Comparison of ENCODE assay signal across 8 cellular contexts in genomic region chr2:47520825-47521665, GRCh38. TPM values are rescaled to one million over a fixed set of nuclear protein-coding genes. Genes with fewer than 3 reads are reported as not detected.
DNase-seq lines count a peak whose midpoint lies in the region; ATAC-seq and TF ChIP-seq lines count a peak whose summit lies in the region.

No MANE protein-coding gene starts in this region.

- no peaks in the 10 kb centered on the region for H3K9me2 ChIP-seq in Karpas-422 (replicated peaks; ENCODE audit: insufficient read depth, low read length)

- H4K20me1 ChIP-seq in Karpas-422 (ENCODE audit: insufficient read depth, low read depth, low read length), result no peaks in the 10 kb centered on the region; the same call in 1 of the 2 replicates

- CTCF ChIA-PET in activated naive CD4-positive, alpha-beta T cell treated with anti-CD3 and anti-CD28 coated beads for 36 hours (lab: Charles Lee), result interaction anchor here (0.6 to 2.4 kb wide), 2 partner anchors 247 to 298 kb away, joined by 3 to 15 read pairs; no protein-coding TSS in a partner anchor

- H3K4me1 Mint-ChIP-seq in activated naive CD4-positive, alpha-beta T cell treated with anti-CD3 and anti-CD28 coated beads for 36 hours (ENCODE audit: low read depth), result peaks cover 10% of the 10 kb centered on the region

- H3K27me3 ChIP-seq in Karpas-422 (ENCODE audit: low read length) (no peaks in the 10 kb centered on the region), SJCRH30 (no peaks in the 10 kb centered on the region), gastrocnemius medialis (no peaks in the 10 kb centered on the region)

- peak overlapping the region; percentile 81 for H3K9ac ChIP-seq in Karpas-422 (ENCODE audit: low read length)

- H3K27me3 Mint-ChIP-seq in activated naive CD4-positive, alpha-beta T cell treated with anti-CD3 and anti-CD28 coated beads for 36 hours (ENCODE audit: low read depth), result no peaks in the 10 kb centered on the region

- intact Hi-C loops in activated naive CD4-positive, alpha-beta T cell treated with anti-CD3 and anti-CD28 coated beads for 36 hours (cut with micrococcal nuclease), result loop anchor here (1.0 to 5.0 kb wide), 5 partner anchors 118 to 586 kb away; partner anchors contain the start of genes FBXO11 and MSH2
- intact Hi-C loops in head of caudate nucleus (cut with DNase I), result loop anchor here (10.0 kb wide), 1 partner anchor 244 kb away; no protein-coding TSS in a partner anchor
- intact Hi-C loops in gastrocnemius medialis (cut with DNase I; ENCODE audit: low total_unique reads), result no loop called here

- peak; percentile 78 for ATAC-seq in GM21576 (IDR thresholded peaks at IDR 0.05; ENCODE audit: unreplicated experiment)
- peak in 1 of 2 donors; percentile 27 for ATAC-seq in gastrocnemius medialis

- H2AFZ ChIP-seq in Karpas-422 (ENCODE audit: low read length), result no peak overlapping the region

- DNase-seq in DMS79 treated with DMSO at 0.1 percent for 48 hours (lab: John Stamatoyannopoulos, UW) (peak; percentile 90), Karpas-422 (peak; percentile 96), SJCRH30 (peak; percentile 24 to 30), head of caudate nucleus (peak; percentile 49 to 90 (median 75)), gastrocnemius medialis (peak in 1 of 2 donors; percentile 13), RKO (ENCODE audit: low spot score) (no peak)
- DNase-seq in activated naive CD4-positive, alpha-beta T cell treated with anti-CD3 and anti-CD28 coated beads for 36 hours, result peak; percentile 83

- H3K36me3 ChIP-seq in Karpas-422 (ENCODE audit: insufficient read depth, low read length) (peaks cover 42% of the 10 kb centered on the region), SJCRH30 (no peaks in the 10 kb centered on the region), gastrocnemius medialis (no peaks in the 10 kb centered on the region)

- H3K27ac ChIP-seq in Karpas-422 (ENCODE audit: low read length) (peak overlapping the region; percentile 93), SJCRH30 (no peak overlapping the region), gastrocnemius medialis (no peak overlapping the region)

- peaks cover 64% of the 10 kb centered on the region for H3K79me2 ChIP-seq in Karpas-422 (ENCODE audit: low read length)

- no peaks in the 10 kb centered on the region for H3K36me3 Mint-ChIP-seq in activated naive CD4-positive, alpha-beta T cell treated with anti-CD3 and anti-CD28 coated beads for 36 hours (ENCODE audit: low read depth)

- in situ Hi-C loops in gastrocnemius medialis (cut with MboI; ENCODE audit: low sequenced_read_pairs in 4 of 4), result no loop called here

- H3K27ac Mint-ChIP-seq in activated naive CD4-positive, alpha-beta T cell treated with anti-CD3 and anti-CD28 coated beads for 36 hours, result peak overlapping the region; percentile 72

- peak overlapping the region; percentile 68 for H3K4me2 ChIP-seq in Karpas-422 (ENCODE audit: low read depth, low read length, poor library complexity, severe bottlenecking)

- H3K9me3 ChIP-seq in Karpas-422 (ENCODE audit: low read length) (no peaks in the 10 kb centered on the region), SJCRH30 (replicated peaks) (no peaks in the 10 kb centered on the region), gastrocnemius medialis (no peaks in the 10 kb centered on the region)

- TF ChIP-seq POLR2A in gastrocnemius medialis (IDR thresholded peaks at IDR 0.05), result no peak

- H3K4me1 ChIP-seq in Karpas-422 (ENCODE audit: low read length), result peaks cover 69% of the 10 kb centered on the region
- H3K4me1 ChIP-seq in SJCRH30, result no peaks in the 10 kb centered on the region
- H3K4me1 ChIP-seq in gastrocnemius medialis, result peaks cover 0 to 6% of the 10 kb centered on the region in 2 donors

- H3K4me3 Mint-ChIP-seq in activated naive CD4-positive, alpha-beta T cell treated with anti-CD3 and anti-CD28 coated beads for 36 hours, result peak overlapping the region; percentile 82

- H3K4me3 ChIP-seq in Karpas-422 (ENCODE audit: low read length) (peak overlapping the region; percentile 58), SJCRH30 (peak overlapping the region; percentile 36), gastrocnemius medialis (peak overlapping the region; percentile 40 to 56 (median 44))

- TF ChIP-seq CTCF in gastrocnemius medialis (IDR thresholded peaks at IDR 0.05 in 4 of 5, conservative IDR thresholded peaks at IDR 0.05 in 1 of 5), result no peak

- no peaks in the 10 kb centered on the region for H3K9me3 Mint-ChIP-seq in activated naive CD4-positive, alpha-beta T cell treated with anti-CD3 and anti-CD28 coated beads for 36 hours

RNA-seq across cellular contexts. Expression of gene KCNK12, which starts 49.7 kb away (rescaled TPM):
- total RNA-seq in Karpas-422 (2014; rRNA removed; shearing (Covaris generic); ENCODE audit: low replicate concordance), result 64.5 and 107 TPM in 2 replicates
- 0.08 and 0.40 TPM in 2 replicates for total RNA-seq in SJCRH30 (2014; rRNA removed; shearing (Covaris generic))
- under 1 TPM; 0.17 to 0.30 TPM for total RNA-seq in activated naive CD4-positive, alpha-beta T cell treated with anti-CD3 and anti-CD28 coated beads for 36 hours
- not detected for total RNA-seq in gastrocnemius medialis

Comparison
In these comparisons a context has a peak if more than half of its experiments do, and no peak if none do; other contexts are left out.
1. RNA of gene KCNK12, which starts 49.7 kb away (total RNA-seq): 64.5 to 107 TPM in Karpas-422; 0.08 to 0.40 TPM in SJCRH30, 0.17 to 0.30 TPM in activated naive CD4-positive, alpha-beta T cell treated with anti-CD3 and anti-CD28 coated beads for 36 hours and not detected in gastrocnemius medialis; every median in the first group is over 10 times any median in the second.
2. Peak in every context shown above with its lines, with median percentiles within 50 percentile points of each other: H3K4me3 ChIP-seq.